12 cellular contexts compared by ENCODE assay signal in genomic region chr2:185583058-185583816, GRCh38.
DNase-seq lines count a peak whose midpoint lies in the region; ATAC-seq, FAIRE-seq and TF ChIP-seq lines count a peak whose summit lies in the region.
"Had no signal": no experiment of that assay in that cellular context is flagged by ENCODE, and none has a peak within 500 bp of the region (broad histone marks: within the 10 kb centered on the region; RNA-seq: fewer than 3 reads in every experiment).

No MANE protein-coding gene starts in this region.

- CTCF ChIA-PET in A549 (lab: Yijun Ruan, JAX) = no interaction called here

- H3K9me3 ChIP-seq in A549 = peaks cover 13% of the 10 kb centered on the region; the same call in 2 of the 3 replicates
- H3K9me3 ChIP-seq: right lobe of liver had no signal

- H3K27ac ChIP-seq in A549 = peak overlapping the region; percentile 66 to 71
- H3K27ac ChIP-seq: ascending aorta, right lobe of liver, transverse colon, VCaP had no signal

- peak overlapping the region; percentile 32; the same call in 2 of the 3 replicates for H3K4me2 ChIP-seq in A549

- TF ChIP-seq POLR2A in A549 (IDR thresholded peaks at IDR 0.05; ENCODE audit: low read length) = no peak

- H3K4me1 ChIP-seq in A549 = peaks cover 10% of the 10 kb centered on the region; the same call in 2 of the 3 replicates
- H3K4me1 ChIP-seq: ascending aorta, right lobe of liver, transverse colon had no signal

- peak in 1 of 2 experiments; percentile 45; a peak in 1 of 5 replicates for TF ChIP-seq EP300 in A549 (IDR thresholded peaks at IDR 0.05)

- no peak for TF ChIP-seq CTCF in A549 (IDR thresholded peaks at IDR 0.05)

- H3K4me3 ChIP-seq in A549 = no peak overlapping the region
- H3K4me3 ChIP-seq: ascending aorta, right lobe of liver, transverse colon had no signal

- ATAC-seq in A549 = peak; percentile 85 to 100
- ATAC-seq in GM19328 (IDR thresholded peaks at IDR 0.05; ENCODE audit: unreplicated experiment) = no peak
- ATAC-seq in GM21367 (IDR thresholded peaks at IDR 0.05; ENCODE audit: unreplicated experiment) = no peak

- POLR2A ChIA-PET in A549 (lab: Yijun Ruan, JAX) = no interaction called here

- peak; percentile 18 to 74 for DNase-seq in A549 (ENCODE audit: low read depth in 1 of 2, low spot score in 1 of 2)
- peak; percentile 56 for DNase-seq in HT-29 (ENCODE audit: low spot score)
- DNase-seq in amniotic epithelial cell (ENCODE audit: low read depth) = peak; percentile 82
- DNase-seq in iris pigment epithelial cell (ENCODE audit: low read depth) = peak; percentile 55
- DNase-seq in cortex of kidney (lab: John Stamatoyannopoulos, UW) = no peak
- no peak for DNase-seq in stimulated activated CD8-positive, alpha-beta memory T cell treated with anti-CD3 and anti-CD28 coated beads, Interleukin-4, amount 100 ng/mL, for 48 hours
- DNase-seq: right lobe of liver, transverse colon had no signal

- FAIRE-seq in A549 (lab: Jason Lieb, UNC) = no peak

- no peak for TF ChIP-seq RAD21 in A549 (conservative IDR thresholded peaks at IDR 0.05 in 1 of 2, IDR thresholded peaks at IDR 0.05 in 1 of 2)

- WGBS in A549 (ENCODE audit: missing lambda C conversion rate) = 18% methylated on average over 2 of the region's 2 CpGs

TF ChIP-seq in A549, 52 proteins besides CTCF, POLR2A, EP300 and RAD21:
- TF ChIP-seq MAX (IDR thresholded peaks at IDR 0.05) (no peak), KDM5A (IDR thresholded peaks at IDR 0.05) (no peak), JUNB (IDR thresholded peaks at IDR 0.05) (peak; percentile 65; the same call in 1 of the 2 replicates), CEBPB (IDR thresholded peaks at IDR 0.05) (peak; percentile 40 to 42; a peak in 1 of 4 replicates), FOSL2 (IDR thresholded peaks at IDR 0.05) (no peak; the same call in none of the 2 replicates), FOSL2 (CRISPR knock-in tag; IDR thresholded peaks at IDR 0.05) (peak; percentile 44), ZNF302 (CRISPR knock-in tag; IDR thresholded peaks at IDR 0.05) (no peak), JUN (IDR thresholded peaks at IDR 0.05) (peak; percentile 25 to 54; a peak in 1 of 5 replicates), ZFP36 (IDR thresholded peaks at IDR 0.05; ENCODE audit: borderline replicate concordance, partially characterized antibody) (no peak), HMGXB4 (CRISPR knock-in tag; IDR thresholded peaks at IDR 0.05; ENCODE audit: borderline replicate concordance) (no peak)
TF ChIP-seq in A549: peak in this region for 4.

Comparison
In these comparisons a context has a peak if more than half of its experiments do, and no peak if none do; other contexts are left out.
1. ATAC-seq: peak in A549 (2 of 2); none in GM19328 (single experiment) and GM21367 (single experiment).
2. DNase-seq: peak in A549 (2 of 2), HT-29 (single experiment), amniotic epithelial cell (single experiment) and iris pigment epithelial cell (single experiment); none in cortex of kidney (single experiment) and stimulated activated CD8-positive, alpha-beta memory T cell treated with anti-CD3 and anti-CD28 coated beads, Interleukin-4, amount 100 ng/mL, for 48 hours (single experiment).